1 cellular context compared by ENCODE assay signal in genomic region chr5:96871022-96871388, GRCh38.
TF ChIP-seq lines count a peak whose summit lies in the region.

No MANE protein-coding gene starts in this region.

TF ChIP-seq in H1, 55 proteins besides CTCF, POLR2A, EP300 and RAD21:
- TF ChIP-seq EGR1 (IDR thresholded peaks at IDR 0.05; ENCODE audit: borderline replicate concordance, low read depth, low read length) (no peak), GABPA (IDR thresholded peaks at IDR 0.05; ENCODE audit: borderline replicate concordance, insufficient read depth, low read length) (no peak)
